In genomic region chr5:112350626-112351025, GRCh38 we compare ENCODE assay signal across 15 cellular contexts.
DNase-seq lines count a peak whose midpoint lies in the region; TF ChIP-seq lines count a peak whose summit lies in the region.
"Had no signal": no experiment of that assay in that cellular context is flagged by ENCODE, and none has a peak within 500 bp of the region (broad histone marks: within the 10 kb centered on the region; RNA-seq: fewer than 3 reads in every experiment).

No MANE protein-coding gene starts in this region.

- H3K4me3 Mint-ChIP-seq in activated T-helper 2 cell treated with anti-CD3 and anti-CD28 coated beads, Interferon-gamma antibody, Interleukin-2, Interleukin-4, amounts not matched to agents 10 μg/mL and 5 μg/mL and 100 μg/mL, durations not matched to agents 14 hours and 24 hours and 36 hours (ENCODE audit: low read depth) = no peak overlapping the region
- H3K4me3 Mint-ChIP-seq in activated T-helper 1 cell treated with anti-CD3 and anti-CD28 coated beads, Interleukin-12 subunit alpha, Interleukin-12 subunit beta, Interleukin-2, Interleukin-4 antibody, amounts not matched to agents 30 ng/mL and 10 ng/mL and 1 ng/mL, durations not matched to agents 14 hours and 24 hours and 36 hours = no peak overlapping the region
- H3K4me3 Mint-ChIP-seq: CD4-positive, alpha-beta memory T cell; GM23338; H9 had no signal

- no peak overlapping the region for H3K4me3 ChIP-seq in KMS-11 (IDR thresholded peaks at IDR 0.05; ENCODE audit: insufficient read depth, low read depth, low read length)
- H3K4me3 ChIP-seq in mesenchymal stem cell (ENCODE audit: insufficient read depth in 1 of 2, low read depth in 1 of 2, low read length in 2 of 2) = no peak overlapping the region
- H3K4me3 ChIP-seq: GM23338 had no signal

- H3K27me3 ChIP-seq in KMS-11 (ENCODE audit: insufficient read depth, low read depth) (no peaks in the 10 kb centered on the region), mesenchymal stem cell (ENCODE audit: control insufficient read depth in 1 of 2, insufficient read depth in 1 of 2, low read length in 2 of 2) (no peaks in the 10 kb centered on the region)

- H4K8ac ChIP-seq in mesenchymal stem cell (ENCODE audit: low read length) = no peak overlapping the region

- H3K27ac Mint-ChIP-seq in activated T-helper 2 cell treated with anti-CD3 and anti-CD28 coated beads, Interferon-gamma antibody, Interleukin-2, Interleukin-4, amounts not matched to agents 10 μg/mL and 5 μg/mL and 100 μg/mL, durations not matched to agents 14 hours and 24 hours and 36 hours = no peak overlapping the region
- H3K27ac Mint-ChIP-seq in activated T-helper 1 cell treated with anti-CD3 and anti-CD28 coated beads, Interleukin-12 subunit alpha, Interleukin-12 subunit beta, Interleukin-2, Interleukin-4 antibody, amounts not matched to agents 30 ng/mL and 10 ng/mL and 1 ng/mL, durations not matched to agents 14 hours and 24 hours and 36 hours = no peak overlapping the region
- H3K27ac Mint-ChIP-seq: CD4-positive, alpha-beta memory T cell; GM23338; H9 had no signal

- no peak overlapping the region for H3K18ac ChIP-seq in mesenchymal stem cell (ENCODE audit: low read depth in 1 of 2, low read length in 2 of 2)

- peaks cover 76% of the 10 kb centered on the region for H3K4me1 ChIP-seq in KMS-11 (ENCODE audit: low read depth, poor library complexity, severe bottlenecking)
- no peaks in the 10 kb centered on the region for H3K4me1 ChIP-seq in mesenchymal stem cell (ENCODE audit: control insufficient read depth, insufficient read depth, low read depth, low read length)

- H2AFZ ChIP-seq in KMS-11 (ENCODE audit: low read depth) = no peak overlapping the region
- H2AFZ ChIP-seq in mesenchymal stem cell (ENCODE audit: low read depth, low read length) = no peak overlapping the region
- H2AFZ ChIP-seq: GM23338 had no signal

- no peak overlapping the region for H2AK5ac ChIP-seq in mesenchymal stem cell (ENCODE audit: low read length, severe bottlenecking)

- no peak overlapping the region for H3K23ac ChIP-seq in mesenchymal stem cell (ENCODE audit: low read length in 2 of 2)

- no peaks in the 10 kb centered on the region for H3K36me3 Mint-ChIP-seq in activated T-helper 2 cell treated with anti-CD3 and anti-CD28 coated beads, Interferon-gamma antibody, Interleukin-2, Interleukin-4, amounts not matched to agents 10 μg/mL and 5 μg/mL and 100 μg/mL, durations not matched to agents 14 hours and 24 hours and 36 hours (ENCODE audit: low read depth)
- no peaks in the 10 kb centered on the region for H3K36me3 Mint-ChIP-seq in activated T-helper 1 cell treated with anti-CD3 and anti-CD28 coated beads, Interleukin-12 subunit alpha, Interleukin-12 subunit beta, Interleukin-2, Interleukin-4 antibody, amounts not matched to agents 30 ng/mL and 10 ng/mL and 1 ng/mL, durations not matched to agents 14 hours and 24 hours and 36 hours (ENCODE audit: low read depth)
- H3K36me3 Mint-ChIP-seq: CD4-positive, alpha-beta memory T cell had no signal

- DNase-seq in NCI-H226 (peak; percentile 13), mesenchymal stem cell (peak; percentile 55)
- DNase-seq in activated T-helper 2 cell treated with anti-CD3 and anti-CD28 coated beads, Interferon-gamma antibody, Interleukin-2, Interleukin-4, amounts not matched to agents 10 μg/mL and 5 μg/mL and 100 μg/mL, durations not matched to agents 14 hours and 24 hours and 36 hours (ENCODE audit: low spot score) = no peak
- no peak for DNase-seq in activated T-helper 1 cell treated with anti-CD3 and anti-CD28 coated beads, Interleukin-12 subunit alpha, Interleukin-12 subunit beta, Interleukin-2, Interleukin-4 antibody, amounts not matched to agents 30 ng/mL and 10 ng/mL and 1 ng/mL, durations not matched to agents 14 hours and 24 hours and 36 hours (ENCODE audit: low spot score)
- DNase-seq in activated CD8-positive, alpha-beta memory T cell treated with anti-CD3 and anti-CD28 coated beads for 24 hours = no peak
- DNase-seq: C1 segment of cervical spinal cord; Calu3; CD4-positive, alpha-beta memory T cell; COR-L47; DMS53; DMS79 treated with DMSO at 0.1 percent for 48 hours; GF-D8; H9 had no signal

- H3K79me1 ChIP-seq in mesenchymal stem cell (replicated peaks; ENCODE audit: low read length, poor library complexity, severe bottlenecking) = no peaks in the 10 kb centered on the region

- no peaks in the 10 kb centered on the region for H3K4me1 Mint-ChIP-seq in activated T-helper 2 cell treated with anti-CD3 and anti-CD28 coated beads, Interferon-gamma antibody, Interleukin-2, Interleukin-4, amounts not matched to agents 10 μg/mL and 5 μg/mL and 100 μg/mL, durations not matched to agents 14 hours and 24 hours and 36 hours (ENCODE audit: low read depth)
- H3K4me1 Mint-ChIP-seq in activated T-helper 1 cell treated with anti-CD3 and anti-CD28 coated beads, Interleukin-12 subunit alpha, Interleukin-12 subunit beta, Interleukin-2, Interleukin-4 antibody, amounts not matched to agents 30 ng/mL and 10 ng/mL and 1 ng/mL, durations not matched to agents 14 hours and 24 hours and 36 hours (ENCODE audit: low read depth) = no peaks in the 10 kb centered on the region
- H3K4me1 Mint-ChIP-seq: CD4-positive, alpha-beta memory T cell had no signal

- no peaks in the 10 kb centered on the region for H4K20me1 ChIP-seq in KMS-11 (ENCODE audit: insufficient read depth)

- TF ChIP-seq CTCF in KMS-11 (conservative IDR thresholded peaks at IDR 0.05; ENCODE audit: low read depth, low read length) = no peak

- H2BK120ac ChIP-seq in mesenchymal stem cell (ENCODE audit: low read depth, low read length) = no peak overlapping the region

- intact Hi-C loops in activated T-helper 2 cell treated with anti-CD3 and anti-CD28 coated beads, Interferon-gamma antibody, Interleukin-2, Interleukin-4, amounts not matched to agents 10 μg/mL and 5 μg/mL and 100 μg/mL, durations not matched to agents 14 hours and 24 hours and 36 hours (cut with micrococcal nuclease) = no loop called here
- intact Hi-C loops in activated T-helper 1 cell treated with anti-CD3 and anti-CD28 coated beads, Interleukin-12 subunit alpha, Interleukin-12 subunit beta, Interleukin-2, Interleukin-4 antibody, amounts not matched to agents 30 ng/mL and 10 ng/mL and 1 ng/mL, durations not matched to agents 14 hours and 24 hours and 36 hours (cut with micrococcal nuclease) = no loop called here

- H3K4me2 ChIP-seq in KMS-11 = peak overlapping the region; percentile 96; the same call in 1 of the 2 replicates
- H3K4me2 ChIP-seq in mesenchymal stem cell (ENCODE audit: low read length, poor library complexity, severe bottlenecking) = no peak overlapping the region
- H3K4me2 ChIP-seq: GM23338 had no signal

- H3K27me3 Mint-ChIP-seq in activated T-helper 2 cell treated with anti-CD3 and anti-CD28 coated beads, Interferon-gamma antibody, Interleukin-2, Interleukin-4, amounts not matched to agents 10 μg/mL and 5 μg/mL and 100 μg/mL, durations not matched to agents 14 hours and 24 hours and 36 hours (ENCODE audit: low read depth) = peaks cover 2% of the 10 kb centered on the region
- no peaks in the 10 kb centered on the region for H3K27me3 Mint-ChIP-seq in activated T-helper 1 cell treated with anti-CD3 and anti-CD28 coated beads, Interleukin-12 subunit alpha, Interleukin-12 subunit beta, Interleukin-2, Interleukin-4 antibody, amounts not matched to agents 30 ng/mL and 10 ng/mL and 1 ng/mL, durations not matched to agents 14 hours and 24 hours and 36 hours (ENCODE audit: insufficient read depth)

- no peak overlapping the region for H3K14ac ChIP-seq in mesenchymal stem cell (ENCODE audit: low read length in 2 of 2)

- H2BK12ac ChIP-seq in mesenchymal stem cell (ENCODE audit: low read length in 2 of 2) = no peak overlapping the region

- no peaks in the 10 kb centered on the region for H3K9me3 ChIP-seq in mesenchymal stem cell (ENCODE audit: control insufficient read depth, low read length)

- no peak overlapping the region for H3K9ac ChIP-seq in KMS-11
- no peak overlapping the region for H3K9ac ChIP-seq in mesenchymal stem cell (ENCODE audit: low read length)

- H3K27ac ChIP-seq in KMS-11 (no peak overlapping the region), mesenchymal stem cell (ENCODE audit: low read length, poor library complexity, severe bottlenecking) (no peak overlapping the region)

- no peaks in the 10 kb centered on the region for H3K9me3 Mint-ChIP-seq in activated T-helper 2 cell treated with anti-CD3 and anti-CD28 coated beads, Interferon-gamma antibody, Interleukin-2, Interleukin-4, amounts not matched to agents 10 μg/mL and 5 μg/mL and 100 μg/mL, durations not matched to agents 14 hours and 24 hours and 36 hours
- H3K9me3 Mint-ChIP-seq in activated T-helper 1 cell treated with anti-CD3 and anti-CD28 coated beads, Interleukin-12 subunit alpha, Interleukin-12 subunit beta, Interleukin-2, Interleukin-4 antibody, amounts not matched to agents 30 ng/mL and 10 ng/mL and 1 ng/mL, durations not matched to agents 14 hours and 24 hours and 36 hours = no peaks in the 10 kb centered on the region
- H3K9me3 Mint-ChIP-seq: CD4-positive, alpha-beta memory T cell; GM23338; H9 had no signal

- no peak overlapping the region for H2BK5ac ChIP-seq in mesenchymal stem cell (ENCODE audit: low read depth, low read length, poor library complexity, severe bottlenecking)

- H3K36me3 ChIP-seq in KMS-11 (ENCODE audit: insufficient read depth) (no peaks in the 10 kb centered on the region), mesenchymal stem cell (ENCODE audit: control insufficient read depth in 1 of 2, insufficient read depth in 2 of 2, low read depth in 1 of 2, low read length in 2 of 2) (no peaks in the 10 kb centered on the region)

- H3K79me2 ChIP-seq in KMS-11 (ENCODE audit: insufficient read depth, low read depth) = no peaks in the 10 kb centered on the region

- 100% methylated on average over 1 of the region's 2 CpGs for WGBS in mesenchymal stem cell

- no peak overlapping the region for H4K91ac ChIP-seq in mesenchymal stem cell (ENCODE audit: low read length)

- no peak overlapping the region for H3K4ac ChIP-seq in mesenchymal stem cell (ENCODE audit: low read depth in 1 of 2, low read length in 2 of 2)

- H2BK15ac ChIP-seq in mesenchymal stem cell (ENCODE audit: low read depth, poor library complexity, severe bottlenecking) = no peak overlapping the region

Comparison
In these comparisons a context has a peak if more than half of its experiments do, and no peak if none do; other contexts are left out.
1. DNase-seq: peak in NCI-H226 (single experiment) and mesenchymal stem cell (single experiment); none in activated T-helper 2 cell treated with anti-CD3 and anti-CD28 coated beads, Interferon-gamma antibody, Interleukin-2, Interleukin-4, amounts not matched to agents 10 μg/mL and 5 μg/mL and 100 μg/mL, durations not matched to agents 14 hours and 24 hours and 36 hours (single experiment), activated T-helper 1 cell treated with anti-CD3 and anti-CD28 coated beads, Interleukin-12 subunit alpha, Interleukin-12 subunit beta, Interleukin-2, Interleukin-4 antibody, amounts not matched to agents 30 ng/mL and 10 ng/mL and 1 ng/mL, durations not matched to agents 14 hours and 24 hours and 36 hours (single experiment) and activated CD8-positive, alpha-beta memory T cell treated with anti-CD3 and anti-CD28 coated beads for 24 hours (single experiment).